Comparison of ENCODE assay signal across 1 cellular context in the genomic region with DNA sequence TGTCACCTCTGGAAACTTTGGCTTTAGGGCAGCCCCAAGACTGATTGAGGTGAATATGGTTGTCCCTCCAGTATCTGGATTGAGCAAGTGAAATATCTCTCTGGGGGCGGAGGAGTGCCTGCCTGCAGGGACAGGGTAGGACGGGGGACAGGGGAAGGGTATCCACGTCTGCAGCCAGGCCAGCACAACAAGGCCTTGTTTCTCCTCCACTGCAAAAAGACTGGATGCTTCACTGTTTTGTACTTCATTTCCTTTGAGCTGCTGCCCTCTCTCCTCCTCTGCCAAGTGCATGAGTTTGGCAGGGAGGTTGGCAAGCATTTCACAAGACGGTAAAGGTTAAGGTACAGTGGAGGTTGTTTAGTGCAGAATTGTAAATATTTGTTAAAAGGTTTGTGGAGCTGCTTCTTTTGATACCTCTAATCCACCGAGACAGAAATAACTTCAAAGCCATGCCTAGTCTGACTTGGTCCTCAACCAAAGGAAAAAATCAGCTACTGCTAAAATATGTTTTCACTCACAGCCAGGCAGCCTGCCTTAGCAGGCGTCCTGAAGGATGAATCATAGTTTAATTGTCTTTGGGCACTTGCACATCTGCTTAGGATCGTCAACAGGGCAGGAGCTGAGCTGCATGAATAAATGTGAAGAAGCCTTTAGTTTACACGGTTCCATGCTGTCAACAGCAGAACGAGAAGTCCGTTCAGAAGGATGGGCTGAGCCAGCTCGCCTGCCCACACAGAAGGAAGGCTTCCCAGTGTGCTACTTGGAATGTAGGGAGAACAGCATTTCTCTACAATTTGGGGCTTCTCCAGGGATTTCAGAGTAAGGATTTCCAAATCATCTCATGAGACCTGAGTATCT.
A peak's percentile ranks its signal among the peaks of the same experiment; 100 is the strongest.
TF ChIP-seq lines count a peak whose summit lies in the region.

No MANE protein-coding gene starts in this region.

TF ChIP-seq in liver, 16 proteins besides CTCF, POLR2A, EP300 and RAD21:
- TF ChIP-seq RXRA (IDR thresholded peaks at IDR 0.05) (peak; percentile 82 to 87), JUND (IDR thresholded peaks at IDR 0.05) (peak; percentile 71 to 78), TAF1 (conservative IDR thresholded peaks at IDR 0.05) (no peak), SP1 (IDR thresholded peaks at IDR 0.05) (peak; percentile 76), YY1 (IDR thresholded peaks at IDR 0.05) (peak; percentile 67), HNF4A (conservative IDR thresholded peaks at IDR 0.05) (peak; percentile 93 to 94), HNF4G (IDR thresholded peaks at IDR 0.05) (peak; percentile 85), EGR1 (IDR thresholded peaks at IDR 0.05; ENCODE audit: low read depth in 2 of 2) (no peak), NR2F2 (IDR thresholded peaks at IDR 0.05) (peak; percentile 13), FOXA2 (IDR thresholded peaks at IDR 0.05) (peak; percentile 79), FOXA1 (IDR thresholded peaks at IDR 0.05) (peak; percentile 76), GABPA (IDR thresholded peaks at IDR 0.05 in 1 of 2, conservative IDR thresholded peaks at IDR 0.05 in 1 of 2) (peak in 1 of 2 donors; percentile 47)
- TF ChIP-seq, protein P1, sequence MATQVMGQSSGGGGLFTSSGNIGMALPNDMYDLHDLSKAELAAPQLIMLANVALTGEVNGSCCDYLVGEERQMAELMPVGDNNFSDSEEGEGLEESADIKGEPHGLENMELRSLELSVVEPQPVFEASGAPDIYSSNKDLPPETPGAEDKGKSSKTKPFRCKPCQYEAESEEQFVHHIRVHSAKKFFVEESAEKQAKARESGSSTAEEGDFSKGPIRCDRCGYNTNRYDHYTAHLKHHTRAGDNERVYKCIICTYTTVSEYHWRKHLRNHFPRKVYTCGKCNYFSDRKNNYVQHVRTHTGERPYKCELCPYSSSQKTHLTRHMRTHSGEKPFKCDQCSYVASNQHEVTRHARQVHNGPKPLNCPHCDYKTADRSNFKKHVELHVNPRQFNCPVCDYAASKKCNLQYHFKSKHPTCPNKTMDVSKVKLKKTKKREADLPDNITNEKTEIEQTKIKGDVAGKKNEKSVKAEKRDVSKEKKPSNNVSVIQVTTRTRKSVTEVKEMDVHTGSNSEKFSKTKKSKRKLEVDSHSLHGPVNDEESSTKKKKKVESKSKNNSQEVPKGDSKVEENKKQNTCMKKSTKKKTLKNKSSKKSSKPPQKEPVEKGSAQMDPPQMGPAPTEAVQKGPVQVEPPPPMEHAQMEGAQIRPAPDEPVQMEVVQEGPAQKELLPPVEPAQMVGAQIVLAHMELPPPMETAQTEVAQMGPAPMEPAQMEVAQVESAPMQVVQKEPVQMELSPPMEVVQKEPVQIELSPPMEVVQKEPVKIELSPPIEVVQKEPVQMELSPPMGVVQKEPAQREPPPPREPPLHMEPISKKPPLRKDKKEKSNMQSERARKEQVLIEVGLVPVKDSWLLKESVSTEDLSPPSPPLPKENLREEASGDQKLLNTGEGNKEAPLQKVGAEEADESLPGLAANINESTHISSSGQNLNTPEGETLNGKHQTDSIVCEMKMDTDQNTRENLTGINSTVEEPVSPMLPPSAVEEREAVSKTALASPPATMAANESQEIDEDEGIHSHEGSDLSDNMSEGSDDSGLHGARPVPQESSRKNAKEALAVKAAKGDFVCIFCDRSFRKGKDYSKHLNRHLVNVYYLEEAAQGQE (IDR thresholded peaks at IDR 0.05): peak; percentile 32
- TF ChIP-seq, protein P2, sequence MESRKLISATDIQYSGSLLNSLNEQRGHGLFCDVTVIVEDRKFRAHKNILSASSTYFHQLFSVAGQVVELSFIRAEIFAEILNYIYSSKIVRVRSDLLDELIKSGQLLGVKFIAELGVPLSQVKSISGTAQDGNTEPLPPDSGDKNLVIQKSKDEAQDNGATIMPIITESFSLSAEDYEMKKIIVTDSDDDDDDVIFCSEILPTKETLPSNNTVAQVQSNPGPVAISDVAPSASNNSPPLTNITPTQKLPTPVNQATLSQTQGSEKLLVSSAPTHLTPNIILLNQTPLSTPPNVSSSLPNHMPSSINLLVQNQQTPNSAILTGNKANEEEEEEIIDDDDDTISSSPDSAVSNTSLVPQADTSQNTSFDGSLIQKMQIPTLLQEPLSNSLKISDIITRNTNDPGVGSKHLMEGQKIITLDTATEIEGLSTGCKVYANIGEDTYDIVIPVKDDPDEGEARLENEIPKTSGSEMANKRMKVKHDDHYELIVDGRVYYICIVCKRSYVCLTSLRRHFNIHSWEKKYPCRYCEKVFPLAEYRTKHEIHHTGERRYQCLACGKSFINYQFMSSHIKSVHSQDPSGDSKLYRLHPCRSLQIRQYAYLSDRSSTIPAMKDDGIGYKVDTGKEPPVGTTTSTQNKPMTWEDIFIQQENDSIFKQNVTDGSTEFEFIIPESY (IDR thresholded peaks at IDR 0.05): peak; percentile 59
- TF ChIP-seq, protein P3, sequence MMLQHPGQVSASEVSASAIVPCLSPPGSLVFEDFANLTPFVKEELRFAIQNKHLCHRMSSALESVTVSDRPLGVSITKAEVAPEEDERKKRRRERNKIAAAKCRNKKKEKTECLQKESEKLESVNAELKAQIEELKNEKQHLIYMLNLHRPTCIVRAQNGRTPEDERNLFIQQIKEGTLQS (IDR thresholded peaks at IDR 0.05): no peak
- TF ChIP-seq, protein P4, sequence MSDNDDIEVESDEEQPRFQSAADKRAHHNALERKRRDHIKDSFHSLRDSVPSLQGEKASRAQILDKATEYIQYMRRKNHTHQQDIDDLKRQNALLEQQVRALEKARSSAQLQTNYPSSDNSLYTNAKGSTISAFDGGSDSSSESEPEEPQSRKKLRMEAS (IDR thresholded peaks at IDR 0.05): peak; percentile 64
